Comparison of ENCODE assay signal across 15 cellular contexts in the genomic region with DNA sequence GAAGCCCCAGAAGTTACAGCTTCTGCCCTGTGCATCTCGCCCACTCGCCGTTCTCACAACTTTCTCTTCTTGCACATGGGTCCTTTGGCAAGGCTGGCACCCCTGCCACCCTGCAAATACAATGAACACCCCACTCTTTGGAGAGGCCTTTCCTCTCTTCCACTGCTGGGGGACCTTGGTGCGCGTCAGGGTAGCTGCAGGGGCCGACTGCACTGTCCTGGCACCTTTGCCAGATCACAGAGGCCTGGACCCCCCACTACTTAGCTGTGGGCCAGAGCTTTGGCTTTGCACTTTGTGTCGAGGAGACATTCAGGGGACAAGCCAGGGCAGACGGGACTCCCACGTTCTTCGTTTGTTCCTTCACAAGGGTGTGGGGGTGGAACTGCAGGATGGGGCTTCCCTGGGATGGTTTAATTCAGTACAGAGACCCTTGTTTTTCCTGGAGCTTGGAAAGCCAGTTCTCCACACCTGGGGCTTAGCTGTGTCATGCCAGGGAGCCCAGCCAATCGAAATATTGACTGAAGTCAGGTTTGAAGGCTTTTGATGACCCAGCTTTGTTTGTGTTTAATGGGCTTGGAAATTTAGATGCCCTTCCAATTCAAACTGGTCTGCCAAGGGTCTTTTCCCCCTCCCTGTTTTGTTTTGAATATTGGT.
"Had no signal": no experiment of that assay in that cellular context is flagged by ENCODE, and none has a peak within 500 bp of the region (broad histone marks: within the 10 kb centered on the region; RNA-seq: fewer than 3 reads in every experiment).

No MANE protein-coding gene starts in this region.

- H3K36me3 Mint-ChIP-seq: brain; naive thymus-derived CD4-positive, alpha-beta T cell; stimulated activated naive B cell treated with anti-CD40 and anti-IgM and Interleukin-4, amounts not matched to agents 10 μg/mL and 1 μg/mL and 100 μg/mL, for 72 hours had no signal

- H3K9me3 Mint-ChIP-seq: activated naive CD4-positive, alpha-beta T cell treated with anti-CD3 and anti-CD28 coated beads for 36 hours; endodermal cell; stimulated activated naive B cell treated with anti-CD40 and anti-IgM and Interleukin-4, amounts not matched to agents 10 μg/mL and 1 μg/mL and 100 μg/mL, for 72 hours had no signal

- H3K4me1 ChIP-seq: psoas muscle had no signal

- H3K4me3 Mint-ChIP-seq: activated naive CD4-positive, alpha-beta T cell treated with anti-CD3 and anti-CD28 coated beads for 36 hours; brain; endodermal cell; naive thymus-derived CD4-positive, alpha-beta T cell; stimulated activated naive B cell treated with anti-CD40 and anti-IgM and Interleukin-4, amounts not matched to agents 10 μg/mL and 1 μg/mL and 100 μg/mL, for 72 hours had no signal

- H3K4me3 ChIP-seq: hepatocyte, lung, psoas muscle, sigmoid colon had no signal

- H3K27ac Mint-ChIP-seq: activated naive CD4-positive, alpha-beta T cell treated with anti-CD3 and anti-CD28 coated beads for 36 hours; brain; endodermal cell; stimulated activated naive B cell treated with anti-CD40 and anti-IgM and Interleukin-4, amounts not matched to agents 10 μg/mL and 1 μg/mL and 100 μg/mL, for 72 hours had no signal

- ATAC-seq: naive thymus-derived CD4-positive, alpha-beta T cell; psoas muscle; stimulated activated naive B cell treated with anti-CD40 and anti-IgM and Interleukin-4, amounts not matched to agents 10 μg/mL and 1 μg/mL and 100 μg/mL, for 72 hours had no signal

- H3K27ac ChIP-seq: hepatocyte, psoas muscle, sigmoid colon had no signal

- DNase-seq: activated CD4-positive, alpha-beta T cell treated with anti-CD3 and anti-CD28 coated beads for 1 hour; activated CD4-positive, alpha-beta T cell treated with anti-CD3 and anti-CD28 coated beads, Interleukin-2, amount 50 U/mL, for 48 hours; activated naive CD4-positive, alpha-beta T cell treated with anti-CD3 and anti-CD28 coated beads for 36 hours; cerebellar nuclear complex; dermis blood vessel endothelial cell; endodermal cell; naive thymus-derived CD4-positive, alpha-beta T cell; psoas muscle; sigmoid colon; stimulated activated CD4-positive, alpha-beta T cell treated with anti-CD3 and anti-CD28 coated beads, Interleukin-2, amount 100 ng/mL, for 24 hours; stimulated activated naive B cell treated with anti-CD40 and anti-IgM and Interleukin-4, amounts not matched to agents 10 μg/mL and 1 μg/mL and 100 μg/mL, for 72 hours; trophoblast cell had no signal

- H3K27me3 ChIP-seq: hepatocyte, sigmoid colon had no signal

- H3K36me3 ChIP-seq: sigmoid colon had no signal

- H3K4me1 Mint-ChIP-seq: endodermal cell had no signal

- H3K9me3 ChIP-seq: psoas muscle, sigmoid colon had no signal
